1 cellular context compared by ENCODE assay signal in the genomic region with DNA sequence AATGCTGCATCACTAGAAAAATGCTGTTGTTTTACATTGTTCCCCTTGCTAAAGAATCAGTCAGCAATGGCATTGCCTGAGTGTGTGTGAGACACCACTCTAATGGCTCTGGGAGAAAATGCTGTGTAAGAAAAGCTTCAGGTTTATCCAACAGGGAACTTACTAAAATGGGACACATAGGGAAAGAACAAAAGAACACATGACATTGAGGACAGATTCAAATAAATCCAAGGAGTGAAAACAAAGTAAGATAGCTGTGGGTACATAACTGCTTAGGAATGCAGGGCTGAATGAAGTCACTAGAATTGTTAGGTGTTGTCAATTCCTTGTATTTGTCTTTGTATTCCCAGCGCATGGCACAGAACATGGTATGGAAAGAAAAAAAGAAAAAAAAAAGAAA.
TF ChIP-seq lines count a peak whose summit lies in the region.

No MANE protein-coding gene starts in this region.

TF ChIP-seq in HCT116, 20 proteins besides CTCF, POLR2A, EP300 and RAD21:
- TF ChIP-seq ZFX (IDR thresholded peaks at IDR 0.05) = no peak
